ENCODE assay signal across 8 cellular contexts in the genomic region with DNA sequence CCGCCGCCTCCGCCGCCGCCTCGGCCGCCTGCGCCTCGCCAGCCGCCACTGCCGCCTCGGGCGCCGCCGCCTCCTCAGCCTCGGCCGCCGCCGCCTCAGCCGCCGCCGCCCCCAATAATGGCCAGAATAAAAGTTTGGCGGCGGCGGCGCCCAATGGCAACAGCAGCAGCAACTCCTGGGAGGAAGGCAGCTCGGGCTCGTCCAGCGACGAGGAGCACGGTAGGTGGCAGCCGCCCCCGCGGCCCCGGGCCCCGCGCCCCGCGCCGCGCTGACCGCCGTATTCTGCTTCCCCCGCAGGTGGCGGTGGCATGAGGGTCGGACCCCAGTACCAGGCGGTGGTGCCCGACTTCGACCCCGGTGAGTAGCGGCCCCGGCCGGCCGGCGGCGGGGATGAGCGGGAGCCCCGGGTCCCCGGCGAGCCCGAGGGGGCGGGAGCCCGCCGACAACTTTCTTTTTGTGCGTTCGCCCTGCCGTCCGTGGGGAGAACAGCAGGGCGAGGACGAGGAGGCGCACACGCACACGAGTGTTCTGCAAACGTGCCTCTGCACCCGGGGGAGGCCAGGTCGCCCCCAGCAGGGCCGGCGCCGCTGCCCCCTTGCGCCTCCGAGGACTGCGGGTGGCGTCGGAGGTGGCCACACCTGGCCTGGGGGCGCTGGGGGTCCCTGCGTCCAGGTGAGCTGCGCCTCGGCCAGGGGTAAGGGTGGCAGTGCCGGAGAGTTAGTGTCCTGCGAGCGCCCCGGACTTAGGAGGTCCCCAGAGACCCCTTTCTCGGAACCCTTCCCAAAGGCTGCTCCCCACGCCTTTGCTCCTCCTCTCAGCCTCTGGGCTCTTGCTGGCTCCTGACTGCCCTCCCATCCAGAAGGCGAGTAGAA. TPM values are rescaled to one million over a fixed set of nuclear protein-coding genes. Genes with fewer than 3 reads are reported as not detected.
A peak's percentile ranks its signal among the peaks of the same experiment; 100 is the strongest.
DNase-seq lines count a peak whose midpoint lies in the region; ATAC-seq and TF ChIP-seq lines count a peak whose summit lies in the region.

No MANE protein-coding gene starts in this region.

- H3K9me3 Mint-ChIP-seq in naive B cell, result no peaks in the 10 kb centered on the region
- H3K9me3 Mint-ChIP-seq in stimulated activated naive B cell treated with anti-CD40 and anti-IgM and Interleukin-4, amounts not matched to agents 10 μg/mL and 1 μg/mL and 100 μg/mL, for 72 hours, result no peaks in the 10 kb centered on the region

- H3K27ac Mint-ChIP-seq in naive B cell, result peak overlapping the region in 5 of 6 donors; percentile 79 to 95 (median 85)
- H3K27ac Mint-ChIP-seq in stimulated activated naive B cell treated with anti-CD40 and anti-IgM and Interleukin-4, amounts not matched to agents 10 μg/mL and 1 μg/mL and 100 μg/mL, for 72 hours, result peak overlapping the region; percentile 88

- no peaks in the 10 kb centered on the region for H3K36me3 Mint-ChIP-seq in naive B cell
- H3K36me3 Mint-ChIP-seq in stimulated activated naive B cell treated with anti-CD40 and anti-IgM and Interleukin-4, amounts not matched to agents 10 μg/mL and 1 μg/mL and 100 μg/mL, for 72 hours, result peaks cover 3 to 9% of the 10 kb centered on the region in 2 donors

- H3K4me3 Mint-ChIP-seq in naive B cell, result peak overlapping the region; percentile 85 to 100 (median 90)
- H3K4me3 Mint-ChIP-seq in stimulated activated naive B cell treated with anti-CD40 and anti-IgM and Interleukin-4, amounts not matched to agents 10 μg/mL and 1 μg/mL and 100 μg/mL, for 72 hours, result peak overlapping the region; percentile 93 to 95

- H3K4me1 Mint-ChIP-seq in naive B cell, result peaks cover 15 to 43% (median 24%) of the 10 kb centered on the region in 3 donors
- peaks cover 12 to 42% of the 10 kb centered on the region in 2 donors for H3K4me1 Mint-ChIP-seq in stimulated activated naive B cell treated with anti-CD40 and anti-IgM and Interleukin-4, amounts not matched to agents 10 μg/mL and 1 μg/mL and 100 μg/mL, for 72 hours

- DNase-seq in HFF-Myc (ENCODE audit: extremely low read depth, low read depth), result no peak
- DNase-seq in NCI-H2107 (lab: John Stamatoyannopoulos, UW), result peak; percentile 46
- DNase-seq in activated T-cell treated with anti-CD3 and anti-CD28 coated beads for 4 hours, result peak; percentile 45
- DNase-seq in erythroblast (lab: John Stamatoyannopoulos, UW), result peak; percentile 73 to 83
- peak; percentile 66 for DNase-seq in naive B cell
- peak; percentile 44 for DNase-seq in stimulated activated naive B cell treated with anti-CD40 and anti-IgM and Interleukin-4, amounts not matched to agents 10 μg/mL and 1 μg/mL and 100 μg/mL, for 72 hours
- no peak for DNase-seq in NCI-H1930 (lab: John Stamatoyannopoulos, UW)

- ATAC-seq in naive B cell (ENCODE audit: low read depth in 2 of 2), result peak; percentile 22 to 29
- peak; percentile 20 to 22 for ATAC-seq in stimulated activated naive B cell treated with anti-CD40 and anti-IgM and Interleukin-4, amounts not matched to agents 10 μg/mL and 1 μg/mL and 100 μg/mL, for 72 hours (replicated peaks)

- H3K27me3 Mint-ChIP-seq in naive B cell, result no peaks in the 10 kb centered on the region
- no peaks in the 10 kb centered on the region for H3K27me3 Mint-ChIP-seq in stimulated activated naive B cell treated with anti-CD40 and anti-IgM and Interleukin-4, amounts not matched to agents 10 μg/mL and 1 μg/mL and 100 μg/mL, for 72 hours

- peak; percentile 44; the same call in 2 of the 3 replicates for TF ChIP-seq CTCF in GM12872 (IDR thresholded peaks at IDR 0.05; ENCODE audit: insufficient read depth, low read depth, low read length)
- peak; percentile 9 for TF ChIP-seq CTCF in HFF-Myc (IDR thresholded peaks at IDR 0.05; ENCODE audit: low read depth, low read length, missing control alignments)

- TF ChIP-seq POLR2A in erythroblast (IDR thresholded peaks at IDR 0.05; ENCODE audit: low read length), result peak; percentile 13

- H3K4me3 ChIP-seq in HFF-Myc (replicated peaks; ENCODE audit: low read depth, low read length), result peak overlapping the region; percentile 92

RNA-seq across cellular contexts. Expression of gene RCOR1, which starts 0.8 kb away (rescaled TPM):
- polyA plus RNA-seq in naive B cell (ENCODE audit: low read depth in 6 of 6), result 1 to 10 TPM in 5 of 6 donors, under 1 TPM in 1; 0.78 to 2.6 (median 1.6) TPM

Comparison
In these comparisons a context has a peak if more than half of its experiments do, and no peak if none do; other contexts are left out.
1. DNase-seq: peak in NCI-H2107 (single experiment), activated T-cell treated with anti-CD3 and anti-CD28 coated beads for 4 hours (single experiment), erythroblast (2 of 2), naive B cell (single experiment) and stimulated activated naive B cell treated with anti-CD40 and anti-IgM and Interleukin-4, amounts not matched to agents 10 μg/mL and 1 μg/mL and 100 μg/mL, for 72 hours (single experiment); none in HFF-Myc (single experiment) and NCI-H1930 (0 of 2).